Comparison of ENCODE assay signal across 16 cellular contexts in the genomic region with DNA sequence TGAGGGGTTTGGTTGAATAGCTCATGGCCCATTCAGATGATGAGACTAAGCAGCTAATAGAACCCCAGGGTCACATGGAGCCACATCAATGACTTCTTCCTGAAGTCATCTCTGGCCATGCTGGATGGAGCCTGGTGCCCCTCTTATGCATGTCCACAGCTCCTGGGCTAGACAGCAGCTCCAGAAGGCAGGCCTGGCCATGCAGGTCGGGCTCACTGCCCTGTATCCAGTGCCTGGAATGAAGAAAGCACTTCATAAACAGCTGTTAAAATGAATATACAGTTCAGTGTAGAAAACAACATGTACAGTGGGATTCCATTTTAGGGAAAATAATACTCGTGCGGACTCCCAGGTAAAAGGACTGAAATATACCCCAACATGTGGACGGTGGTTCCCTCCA.
DNase-seq lines count a peak whose midpoint lies in the region; TF ChIP-seq lines count a peak whose summit lies in the region.
"Had no signal": no experiment of that assay in that cellular context is flagged by ENCODE, and none has a peak within 500 bp of the region (broad histone marks: within the 10 kb centered on the region; RNA-seq: fewer than 3 reads in every experiment).

No MANE protein-coding gene starts in this region.

- H3K27me3 Mint-ChIP-seq in CD4-positive, alpha-beta memory T cell = no peaks in the 10 kb centered on the region
- H3K27me3 Mint-ChIP-seq in immature natural killer cell (ENCODE audit: low read depth in 3 of 3) = peaks cover 0 to 4% (median 0%) of the 10 kb centered on the region in 3 donors

- TF ChIP-seq POLR2A in sigmoid colon (IDR thresholded peaks at IDR 0.05) = no peak

- peak overlapping the region in 1 of 8 donors; percentile 17 for H3K4me3 Mint-ChIP-seq in CD4-positive, alpha-beta memory T cell
- H3K4me3 Mint-ChIP-seq in immature natural killer cell = peak overlapping the region in 1 of 5 donors; percentile 31

- no peaks in the 10 kb centered on the region for H3K27me3 ChIP-seq in CD4-positive, alpha-beta memory T cell (ENCODE audit: insufficient read depth, low read length)
- H3K27me3 ChIP-seq in sigmoid colon = no peaks in the 10 kb centered on the region
- H3K27me3 ChIP-seq: BE2C had no signal

- 75 to 80% methylated on average over 4 of the region's 4 CpGs for WGBS in sigmoid colon, 2 donors

- H3K27ac ChIP-seq in CD4-positive, alpha-beta memory T cell (ENCODE audit: low read depth, low read length) = no peak overlapping the region
- H3K27ac ChIP-seq in angular gyrus (ENCODE audit: low read depth, low read length) (peak overlapping the region; percentile 98), sigmoid colon (peak overlapping the region in 3 of 4 donors; percentile 90 to 92 (median 91))

- TF ChIP-seq CTCF in sigmoid colon (IDR thresholded peaks at IDR 0.05) = no peak

- H3K4me1 ChIP-seq in CD4-positive, alpha-beta memory T cell (ENCODE audit: insufficient read depth, low read length) = peaks cover 46% of the 10 kb centered on the region
- peaks cover 6 to 84% (median 70%) of the 10 kb centered on the region in 4 donors for H3K4me1 ChIP-seq in sigmoid colon

- no peaks in the 10 kb centered on the region for H3K9me3 Mint-ChIP-seq in CD4-positive, alpha-beta memory T cell
- H3K9me3 Mint-ChIP-seq in immature natural killer cell = no peaks in the 10 kb centered on the region

- H3K27ac Mint-ChIP-seq in CD4-positive, alpha-beta memory T cell = peak overlapping the region in 6 of 7 donors; percentile 9 to 83 (median 60)
- peak overlapping the region in 4 of 6 donors; percentile 48 to 82 (median 72) for H3K27ac Mint-ChIP-seq in immature natural killer cell

- no peaks in the 10 kb centered on the region for H3K9me3 ChIP-seq in CD4-positive, alpha-beta memory T cell (ENCODE audit: control insufficient read depth in 1 of 2, low read length in 2 of 2)
- H3K9me3 ChIP-seq in sigmoid colon = no peaks in the 10 kb centered on the region
- H3K9me3 ChIP-seq: BE2C had no signal

- TF ChIP-seq EP300 in sigmoid colon (IDR thresholded peaks at IDR 0.05) = no peak

- CTCF ChIA-PET in CD4-positive, alpha-beta memory T cell (lab: Charles Lee; ENCODE audit: partially characterized antibody) = interaction anchor here (0.9 to 6.0 kb wide), 5 partner anchors 14 to 320 kb away, joined by 3 to 57 read pairs (median 26); no protein-coding TSS in a partner anchor

- intact Hi-C loops in CD4-positive, alpha-beta memory T cell (cut with micrococcal nuclease) = no loop called here
- intact Hi-C loops in sigmoid colon (cut with DNase I) = loop anchor here (5.0 kb wide), 1 partner anchor 53 kb away; no protein-coding TSS in a partner anchor

- no peak overlapping the region for H3K4me3 ChIP-seq in CD4-positive, alpha-beta memory T cell (ENCODE audit: low read length in 2 of 2)
- H3K4me3 ChIP-seq in sigmoid colon = no peak overlapping the region

- H3K36me3 Mint-ChIP-seq in CD4-positive, alpha-beta memory T cell = no peaks in the 10 kb centered on the region
- no peaks in the 10 kb centered on the region for H3K36me3 Mint-ChIP-seq in immature natural killer cell

- POLR2A ChIA-PET in CD4-positive, alpha-beta memory T cell (lab: Charles Lee; ENCODE audit: partially characterized antibody) = interaction anchor here (0.6 to 6.4 kb wide), 5 partner anchors 14 to 359 kb away, joined by 3 to 78 read pairs (median 5); no protein-coding TSS in a partner anchor

- DNase-seq in CD4-positive, alpha-beta memory T cell = no peak
- DNase-seq in immature natural killer cell = no peak
- peak; percentile 55 for DNase-seq in sigmoid colon
- no peak for DNase-seq in NCI-H2081 treated with DMSO at 0.1 percent for 48 hours (lab: John Stamatoyannopoulos, UW)
- DNase-seq in RPMI8226 = no peak
- DNase-seq in kidney glomerular epithelial cell (lab: John Stamatoyannopoulos, UW) = no peak
- no peak for DNase-seq in AG08395 (ENCODE audit: low spot score)
- DNase-seq: BE2C, EL, Kasumi-1, NCI-H187 treated with DMSO at 0.1 percent for 48 hours, NCI-H2171, NCI-H510A, NCI-H82, SHP77 had no signal

- H3K4me1 Mint-ChIP-seq in CD4-positive, alpha-beta memory T cell = peaks cover 35 to 61% (median 49%) of the 10 kb centered on the region in 4 donors
- H3K4me1 Mint-ChIP-seq in immature natural killer cell = peaks cover 45 to 54% of the 10 kb centered on the region in 2 donors

- H3K36me3 ChIP-seq in CD4-positive, alpha-beta memory T cell (ENCODE audit: insufficient read depth, low read length) = no peaks in the 10 kb centered on the region
- H3K36me3 ChIP-seq in sigmoid colon = no peaks in the 10 kb centered on the region
